9 cellular contexts compared by ENCODE assay signal in the genomic region with DNA sequence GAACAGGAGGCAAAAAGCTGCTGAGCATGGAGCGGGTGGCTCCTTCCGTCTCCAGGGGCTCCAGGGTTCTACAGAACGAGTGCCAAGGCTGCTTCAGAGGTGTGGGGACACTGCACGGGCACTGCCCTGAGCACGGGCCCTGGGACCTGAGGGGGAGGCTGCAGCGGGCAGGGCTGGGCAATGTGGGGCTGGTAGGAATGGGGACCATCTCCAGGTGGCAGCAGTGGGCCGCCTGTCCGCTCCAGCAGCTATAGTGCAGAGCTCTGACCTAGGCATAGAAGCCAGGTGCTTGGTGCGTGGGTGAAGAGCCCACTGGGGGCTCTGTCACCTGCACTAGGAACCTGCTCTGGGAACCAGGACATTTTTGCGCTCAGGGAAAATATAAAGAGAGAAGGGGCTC. TPM values are rescaled to one million over a fixed set of nuclear protein-coding genes. Genes with fewer than 3 reads are reported as not detected.
DNase-seq lines count a peak whose midpoint lies in the region; ATAC-seq, FAIRE-seq and TF ChIP-seq lines count a peak whose summit lies in the region.
"Had no signal": no experiment of that assay in that cellular context is flagged by ENCODE, and none has a peak within 500 bp of the region (broad histone marks: within the 10 kb centered on the region; RNA-seq: fewer than 3 reads in every experiment).

No MANE protein-coding gene starts in this region.

- no peak for TF ChIP-seq POLR2A in heart left ventricle (IDR thresholded peaks at IDR 0.05)

- H3K4me3 Mint-ChIP-seq in T-helper 2 cell treated with Interferon-gamma antibody and Interleukin-4, amounts not matched to agents 5 μg/mL and 100 μg/mL, for 36 hours: no peak overlapping the region

- ATAC-seq in GM21619 (IDR thresholded peaks at IDR 0.05; ENCODE audit: unreplicated experiment): peak; percentile 59
- peak in 2 of 4 donors; percentile 12 to 46 for ATAC-seq in heart left ventricle
- peak; percentile 5 for ATAC-seq in upper lobe of right lung

- no peak overlapping the region for H3K4me3 ChIP-seq in heart left ventricle
- no peak overlapping the region for H3K4me3 ChIP-seq in upper lobe of right lung

- DNase-seq in D721Med (ENCODE audit: insufficient read length, low spot score) (no peak), heart left ventricle (no peak), upper lobe of right lung (no peak), NCI-H510A treated with DMSO at 0.1 percent for 48 hours (lab: John Stamatoyannopoulos, UW) (no peak), CD1c-positive myeloid dendritic cell (ENCODE audit: extremely low spot score) (no peak)
- DNase-seq in T-helper 2 cell treated with Interferon-gamma antibody and Interleukin-4, amounts not matched to agents 5 μg/mL and 100 μg/mL, for 36 hours (ENCODE audit: low spot score): no peak
- no peak for DNase-seq in NK-92 treated with Interleukin-12 subunit alpha and Interleukin-12 subunit beta, amount 100 ng/mL, for 24 hours (lab: John Stamatoyannopoulos, UW)

- H3K27me3 ChIP-seq in heart left ventricle (no peaks in the 10 kb centered on the region), upper lobe of right lung (no peaks in the 10 kb centered on the region)

- H3K36me3 ChIP-seq in heart left ventricle (peaks cover 2 to 76% (median 63%) of the 10 kb centered on the region in 9 donors), upper lobe of right lung (peaks cover 51% of the 10 kb centered on the region)

- no peak for FAIRE-seq in D721Med (lab: Jason Lieb, UNC)

- H3K27me3 Mint-ChIP-seq in T-helper 2 cell treated with Interferon-gamma antibody and Interleukin-4, amounts not matched to agents 5 μg/mL and 100 μg/mL, for 36 hours (ENCODE audit: low read depth): no peaks in the 10 kb centered on the region

- TF ChIP-seq CTCF in D721Med (IDR thresholded peaks at IDR 0.05; ENCODE audit: insufficient read depth, missing control alignments) (peak; percentile 16), heart left ventricle (IDR thresholded peaks at IDR 0.05) (peak in 11 of 12 donors; percentile 17 to 56 (median 38)), upper lobe of right lung (IDR thresholded peaks at IDR 0.05) (no peak)

- intact Hi-C loops in heart left ventricle (cut with DNase I): loop anchor here in 2 of 10 donors (2.0 to 5.0 kb wide), 2 partner anchors 40 to 41 kb away; no protein-coding TSS in a partner anchor
- intact Hi-C loops in upper lobe of right lung (cut with DNase I): no loop called here

- peaks cover 41% of the 10 kb centered on the region for H3K36me3 Mint-ChIP-seq in T-helper 2 cell treated with Interferon-gamma antibody and Interleukin-4, amounts not matched to agents 5 μg/mL and 100 μg/mL, for 36 hours (ENCODE audit: low read depth)

- H3K27ac Mint-ChIP-seq in T-helper 2 cell treated with Interferon-gamma antibody and Interleukin-4, amounts not matched to agents 5 μg/mL and 100 μg/mL, for 36 hours: peak overlapping the region; percentile 57

- H3K9me3 ChIP-seq in heart left ventricle (no peaks in the 10 kb centered on the region), upper lobe of right lung (no peaks in the 10 kb centered on the region)

- H3K4me1 ChIP-seq in heart left ventricle (peaks cover 22 to 47% (median 42%) of the 10 kb centered on the region in 12 donors), upper lobe of right lung (peaks cover 36% of the 10 kb centered on the region)

- no peaks in the 10 kb centered on the region for H3K9me3 Mint-ChIP-seq in T-helper 2 cell treated with Interferon-gamma antibody and Interleukin-4, amounts not matched to agents 5 μg/mL and 100 μg/mL, for 36 hours

- peaks cover 21% of the 10 kb centered on the region for H3K4me1 Mint-ChIP-seq in T-helper 2 cell treated with Interferon-gamma antibody and Interleukin-4, amounts not matched to agents 5 μg/mL and 100 μg/mL, for 36 hours (ENCODE audit: low read depth)

- peak overlapping the region in 1 of 12 donors; percentile 7 for H3K27ac ChIP-seq in heart left ventricle
- no peak overlapping the region for H3K27ac ChIP-seq in upper lobe of right lung
- H3K27ac ChIP-seq: epithelial cell of prostate had no signal

- 64 to 76% (median 72%) methylated on average over 4 to 10 of the region's 10 CpGs for WGBS in heart left ventricle, 4 donors

RNA-seq across cellular contexts. Expression of gene HDAC7, which starts 22.3 kb away (rescaled TPM):
- total RNA-seq in heart left ventricle: 10 to 100 TPM; 27.4 to 63.0 (median 38.6) TPM
- 10 to 100 TPM; 42.2 to 43.9 TPM for polyA plus RNA-seq in heart left ventricle
- total RNA-seq in upper lobe of right lung: 135 TPM

RNA-seq across cellular contexts. Expression of gene SLC48A1, which starts 24.4 kb away (rescaled TPM):
- total RNA-seq in heart left ventricle (10 to 100 TPM; 17.6 to 68.2 (median 23.9) TPM), upper lobe of right lung (40.9 TPM)
- polyA plus RNA-seq in heart left ventricle: 10 to 100 TPM; 13.0 to 16.5 TPM

RNA-seq across cellular contexts. Expression of gene RAPGEF3, which starts 38.8 kb away (rescaled TPM):
- 10 to 100 TPM; 14.5 to 47.8 (median 23.9) TPM for total RNA-seq in heart left ventricle
- 10 to 100 TPM; 18.6 to 62.1 TPM for polyA plus RNA-seq in heart left ventricle
- total RNA-seq in upper lobe of right lung: 69.6 TPM
